Comparison of ENCODE assay signal across 14 cellular contexts in genomic region chr18:58516514-58517285, GRCh38.
A peak's percentile ranks its signal among the peaks of the same experiment; 100 is the strongest.
DNase-seq lines count a peak whose midpoint lies in the region; ATAC-seq and TF ChIP-seq lines count a peak whose summit lies in the region.
"Had no signal": no experiment of that assay in that cellular context is flagged by ENCODE, and none has a peak within 500 bp of the region (broad histone marks: within the 10 kb centered on the region; RNA-seq: fewer than 3 reads in every experiment).

No MANE protein-coding gene starts in this region.

- DNase-seq in cardiac muscle cell (ENCODE audit: low read depth in 1 of 2, low spot score in 1 of 2) (no peak), right atrium auricular region (ENCODE audit: low spot score) (no peak), islet precursor cell (peak; percentile 38), ureter (ENCODE audit: low spot score) (peak; percentile 29), mesenteric fat pad (ENCODE audit: low spot score) (no peak), NK-92 (lab: John Stamatoyannopoulos, UW; ENCODE audit: unreplicated experiment) (no peak)
- DNase-seq: ACHN; Calu3; CD4-positive, alpha-beta T cell; DMS79 had no signal

- no peaks in the 10 kb centered on the region for H3K4me1 ChIP-seq in cardiac muscle cell (ENCODE audit: low read depth)
- no peaks in the 10 kb centered on the region for H3K4me1 ChIP-seq in right atrium auricular region

- H3K27me3 ChIP-seq in cardiac muscle cell (no peaks in the 10 kb centered on the region), right atrium auricular region (no peaks in the 10 kb centered on the region)
- H3K27me3 ChIP-seq: BLaER1 treated with 17β-estradiol and CSF1 and Interleukin-3, amounts not matched to agents 10 nM and 100 nM had no signal

- TF ChIP-seq RAD21 in Ishikawa (IDR thresholded peaks at IDR 0.05; ENCODE audit: low read depth), result no peak

- H3K36me3 ChIP-seq in cardiac muscle cell (peaks cover 64% of the 10 kb centered on the region), right atrium auricular region (peaks cover 22% of the 10 kb centered on the region)
- H3K36me3 ChIP-seq: BLaER1 treated with 17β-estradiol and CSF1 and Interleukin-3, amounts not matched to agents 10 nM and 100 nM; HAP-1 had no signal

- H3K4me3 ChIP-seq in cardiac muscle cell, result no peak overlapping the region
- no peak overlapping the region for H3K4me3 ChIP-seq in right atrium auricular region
- H3K4me3 ChIP-seq: BLaER1 treated with 17β-estradiol and CSF1 and Interleukin-3, amounts not matched to agents 10 nM and 100 nM; HAP-1 had no signal

- no peak for ATAC-seq in GM21717 (IDR thresholded peaks at IDR 0.05; ENCODE audit: unreplicated experiment)

- H3K27ac ChIP-seq in cardiac muscle cell (peak overlapping the region; percentile 26), right atrium auricular region (no peak overlapping the region)
- H3K27ac ChIP-seq: BLaER1 treated with 17β-estradiol and CSF1 and Interleukin-3, amounts not matched to agents 10 nM and 100 nM had no signal

- no peak for TF ChIP-seq CTCF in cardiac muscle cell (IDR thresholded peaks at IDR 0.05; ENCODE audit: low read depth, low read length)
- TF ChIP-seq CTCF in right atrium auricular region (IDR thresholded peaks at IDR 0.05), result no peak

- H3K9me3 ChIP-seq in cardiac muscle cell (ENCODE audit: low read depth) (no peaks in the 10 kb centered on the region), right atrium auricular region (no peaks in the 10 kb centered on the region)
- H3K9me3 ChIP-seq: BLaER1 treated with 17β-estradiol and CSF1 and Interleukin-3, amounts not matched to agents 10 nM and 100 nM; HAP-1 had no signal

- no peak for TF ChIP-seq EP300 in Ishikawa (IDR thresholded peaks at IDR 0.05; ENCODE audit: borderline replicate concordance)

TF ChIP-seq in Ishikawa, 13 proteins besides CTCF, POLR2A, EP300 and RAD21:
- TF ChIP-seq NFIC (IDR thresholded peaks at IDR 0.05) (peak; percentile 29; the same call in 1 of the 2 replicates), FOXM1 (IDR thresholded peaks at IDR 0.05; ENCODE audit: borderline replicate concordance, low read depth) (no peak)

Comparison
In these comparisons a context has a peak if more than half of its experiments do, and no peak if none do; other contexts are left out.
1. DNase-seq: peak in islet precursor cell (single experiment) and ureter (single experiment); none in cardiac muscle cell (0 of 2), right atrium auricular region (single experiment), mesenteric fat pad (single experiment) and NK-92 (single experiment).